8 cellular contexts compared by ENCODE assay signal in the genomic region with DNA sequence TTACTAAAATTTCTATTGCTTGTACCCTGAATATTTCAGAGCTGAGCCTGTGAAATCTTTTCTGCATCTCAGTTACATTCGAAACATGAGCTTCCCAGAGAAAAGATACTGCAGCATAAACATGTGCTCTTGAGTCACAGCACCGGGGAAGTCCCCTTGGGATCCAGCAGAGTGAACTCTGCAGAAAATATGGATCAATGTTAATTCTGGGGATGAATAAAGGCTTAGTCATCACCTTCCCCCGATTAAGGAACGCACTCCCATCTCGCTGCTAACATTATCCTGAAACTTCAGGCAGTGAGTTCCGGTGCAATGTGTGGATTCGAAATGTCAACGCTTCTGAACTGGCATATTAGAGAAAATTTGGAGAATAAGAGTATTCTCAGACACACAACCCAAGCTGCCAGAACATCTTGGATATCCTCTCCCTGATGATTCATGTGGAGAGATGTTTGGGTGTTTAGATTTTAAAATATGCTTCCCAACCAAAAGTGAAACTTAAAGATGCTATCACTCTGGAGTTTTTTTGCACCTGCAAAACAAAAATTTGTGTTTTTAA.
A peak's percentile ranks its signal among the peaks of the same experiment; 100 is the strongest.
DNase-seq lines count a peak whose midpoint lies in the region; ATAC-seq and TF ChIP-seq lines count a peak whose summit lies in the region.

No MANE protein-coding gene starts in this region.

- no peaks in the 10 kb centered on the region for H3K36me3 ChIP-seq in SJCRH30
- H3K36me3 ChIP-seq in psoas muscle (ENCODE audit: insufficient read depth in 1 of 2, low read depth in 1 of 2), result peaks cover 0 to 15% of the 10 kb centered on the region in 2 donors

- peaks cover 37% of the 10 kb centered on the region for H3K4me1 ChIP-seq in SJCRH30
- peaks cover 62% of the 10 kb centered on the region for H3K4me1 ChIP-seq in psoas muscle

- peak; percentile 20 to 27 for DNase-seq in SJCRH30
- DNase-seq in fibroblast of gingiva (ENCODE audit: low read depth), result peak; percentile 93
- peak in 1 of 2 donors; percentile 59 for DNase-seq in psoas muscle
- DNase-seq in stimulated activated naive CD4-positive, alpha-beta T cell (lab: John Stamatoyannopoulos, UW), result no peak

- TF ChIP-seq CTCF in GM12875 (IDR thresholded peaks at IDR 0.05; ENCODE audit: borderline replicate concordance, insufficient read depth, low read depth, low read length), result no peak
- TF ChIP-seq CTCF in psoas muscle (IDR thresholded peaks at IDR 0.05), result no peak

- H3K27me3 ChIP-seq in SJCRH30 (no peaks in the 10 kb centered on the region), psoas muscle (ENCODE audit: insufficient read depth in 3 of 3, low read length in 2 of 3) (no peaks in the 10 kb centered on the region)

- ATAC-seq in psoas muscle (peak; percentile 60 to 66 (median 60)), GM19397 (IDR thresholded peaks at IDR 0.05; ENCODE audit: unreplicated experiment) (no peak), HG02938 (IDR thresholded peaks at IDR 0.05; ENCODE audit: unreplicated experiment) (no peak), HG03442 (IDR thresholded peaks at IDR 0.05; ENCODE audit: unreplicated experiment) (no peak)

- WGBS in psoas muscle, 3 donors, result 7 to 13% (median 8%) methylated on average over 8 of the region's 8 CpGs

- peak overlapping the region; percentile 18 for H3K4me3 ChIP-seq in GM12875 (ENCODE audit: low read depth, low read length)
- peak overlapping the region; percentile 13 for H3K4me3 ChIP-seq in SJCRH30
- peak overlapping the region; percentile 42 for H3K4me3 ChIP-seq in psoas muscle

- H3K27ac ChIP-seq in SJCRH30, result peak overlapping the region; percentile 73
- H3K27ac ChIP-seq in psoas muscle, result peak overlapping the region; percentile 82

- H3K9me3 ChIP-seq in SJCRH30 (replicated peaks), result no peaks in the 10 kb centered on the region
- no peaks in the 10 kb centered on the region for H3K9me3 ChIP-seq in psoas muscle

- intact Hi-C loops in psoas muscle (cut with DNase I), result loop anchor here (1.0 to 5.0 kb wide), 4 partner anchors 15 to 91 kb away; a partner anchor contains a TSS

Comparison
In these comparisons a context has a peak if more than half of its experiments do, and no peak if none do; other contexts are left out.
1. DNase-seq: peak in SJCRH30 (2 of 2) and fibroblast of gingiva (single experiment); none in stimulated activated naive CD4-positive, alpha-beta T cell (0 of 6).
2. ATAC-seq: peak in psoas muscle (4 of 4); none in GM19397 (single experiment), HG02938 (single experiment) and HG03442 (single experiment).
3. Peak in every context shown above with its lines, with median percentiles within 50 percentile points of each other: H3K4me3 ChIP-seq.